Comparison of ENCODE assay signal across 22 cellular contexts in genomic region chr20:41782255-41782654, GRCh38.
A peak's percentile ranks its signal among the peaks of the same experiment; 100 is the strongest.
DNase-seq lines count a peak whose midpoint lies in the region; ATAC-seq, FAIRE-seq and TF ChIP-seq lines count a peak whose summit lies in the region.
"Had no signal": no experiment of that assay in that cellular context is flagged by ENCODE, and none has a peak within 500 bp of the region (broad histone marks: within the 10 kb centered on the region; RNA-seq: fewer than 3 reads in every experiment).

No MANE protein-coding gene starts in this region.

- no peaks in the 10 kb centered on the region for H3K36me3 Mint-ChIP-seq in stimulated activated effector memory CD8-positive, alpha-beta T cell treated with anti-CD3 and anti-CD28 coated beads, Interleukin-12 subunit alpha, Interleukin-12 subunit beta, amount 100 ng/mL, for 72 hours
- no peaks in the 10 kb centered on the region for H3K36me3 Mint-ChIP-seq in activated T-helper 2 cell treated with anti-CD3 and anti-CD28 coated beads, Interferon-gamma antibody, Interleukin-2, Interleukin-4, amounts not matched to agents 10 μg/mL and 5 μg/mL and 100 μg/mL, durations not matched to agents 14 hours and 24 hours and 36 hours (ENCODE audit: low read depth)
- H3K36me3 Mint-ChIP-seq: CD4-positive, alpha-beta memory T cell had no signal

- FAIRE-seq in GM19239 (lab: Jason Lieb, UNC) = peak; percentile 8
- FAIRE-seq: A549, G401.6, GM12892 had no signal

- TF ChIP-seq CTCF in neural cell (IDR thresholded peaks at IDR 0.05; ENCODE audit: poor library complexity, severe bottlenecking) = no peak

- H4K20me1 ChIP-seq in neural cell (ENCODE audit: insufficient read depth) = no peaks in the 10 kb centered on the region

- no peaks in the 10 kb centered on the region for H3K36me3 ChIP-seq in neural cell (ENCODE audit: insufficient read depth, low read length)

- no peaks in the 10 kb centered on the region for H3K9me3 Mint-ChIP-seq in stimulated activated effector memory CD8-positive, alpha-beta T cell treated with anti-CD3 and anti-CD28 coated beads, Interleukin-12 subunit alpha, Interleukin-12 subunit beta, amount 100 ng/mL, for 72 hours
- H3K9me3 Mint-ChIP-seq in activated T-helper 2 cell treated with anti-CD3 and anti-CD28 coated beads, Interferon-gamma antibody, Interleukin-2, Interleukin-4, amounts not matched to agents 10 μg/mL and 5 μg/mL and 100 μg/mL, durations not matched to agents 14 hours and 24 hours and 36 hours = no peaks in the 10 kb centered on the region
- H3K9me3 Mint-ChIP-seq: H9 had no signal

- no peaks in the 10 kb centered on the region for H3K27me3 Mint-ChIP-seq in activated T-helper 2 cell treated with anti-CD3 and anti-CD28 coated beads, Interferon-gamma antibody, Interleukin-2, Interleukin-4, amounts not matched to agents 10 μg/mL and 5 μg/mL and 100 μg/mL, durations not matched to agents 14 hours and 24 hours and 36 hours (ENCODE audit: low read depth)

- no peaks in the 10 kb centered on the region for H3K79me2 ChIP-seq in neural cell (replicated peaks; ENCODE audit: insufficient read depth, low read length)

- intact Hi-C loops in activated T-helper 2 cell treated with anti-CD3 and anti-CD28 coated beads, Interferon-gamma antibody, Interleukin-2, Interleukin-4, amounts not matched to agents 10 μg/mL and 5 μg/mL and 100 μg/mL, durations not matched to agents 14 hours and 24 hours and 36 hours (cut with micrococcal nuclease) = no loop called here

- TF ChIP-seq EP300 in neural cell (conservative IDR thresholded peaks at IDR 0.05; ENCODE audit: poor library complexity, severe bottlenecking) = peak; percentile 79

- H3K9ac ChIP-seq in neural cell (ENCODE audit: low read length) = no peak overlapping the region

- peak; percentile 15 for ATAC-seq in stimulated activated effector memory CD8-positive, alpha-beta T cell treated with anti-CD3 and anti-CD28 coated beads, Interleukin-12 subunit alpha, Interleukin-12 subunit beta, amount 100 ng/mL, for 72 hours
- no peak for ATAC-seq in GM19328 (IDR thresholded peaks at IDR 0.05; ENCODE audit: unreplicated experiment)
- ATAC-seq: A549, GM23338, HCT116 had no signal

- TF ChIP-seq RAD21 in neural cell (conservative IDR thresholded peaks at IDR 0.05) = no peak

- no peaks in the 10 kb centered on the region for H3K4me1 Mint-ChIP-seq in stimulated activated effector memory CD8-positive, alpha-beta T cell treated with anti-CD3 and anti-CD28 coated beads, Interleukin-12 subunit alpha, Interleukin-12 subunit beta, amount 100 ng/mL, for 72 hours
- H3K4me1 Mint-ChIP-seq in activated T-helper 2 cell treated with anti-CD3 and anti-CD28 coated beads, Interferon-gamma antibody, Interleukin-2, Interleukin-4, amounts not matched to agents 10 μg/mL and 5 μg/mL and 100 μg/mL, durations not matched to agents 14 hours and 24 hours and 36 hours (ENCODE audit: low read depth) = no peaks in the 10 kb centered on the region
- H3K4me1 Mint-ChIP-seq: CD4-positive, alpha-beta memory T cell; GM23338 had no signal

- peak overlapping the region; percentile 20 for H3K4me3 ChIP-seq in neural cell (ENCODE audit: low read length)
- H3K4me3 ChIP-seq: A549, GM23338 had no signal

- no peak overlapping the region for H2AFZ ChIP-seq in neural cell (ENCODE audit: low read depth, low read length)
- H2AFZ ChIP-seq: GM23338 had no signal

- DNase-seq in GM19239 (ENCODE audit: insufficient read length, low spot score) (no peak), NCI-H69 (lab: John Stamatoyannopoulos, UW) (peak; percentile 61), DMS79 (lab: John Stamatoyannopoulos, UW) (no peak)
- DNase-seq in stimulated activated effector memory CD8-positive, alpha-beta T cell treated with anti-CD3 and anti-CD28 coated beads, Interleukin-12 subunit alpha, Interleukin-12 subunit beta, amount 100 ng/mL, for 72 hours (ENCODE audit: low spot score in 2 of 2) = no peak
- no peak for DNase-seq in activated T-helper 2 cell treated with anti-CD3 and anti-CD28 coated beads, Interferon-gamma antibody, Interleukin-2, Interleukin-4, amounts not matched to agents 10 μg/mL and 5 μg/mL and 100 μg/mL, durations not matched to agents 14 hours and 24 hours and 36 hours (ENCODE audit: low spot score)
- DNase-seq: 8988T; ACHN; AML-193; C1 segment of cervical spinal cord; Calu3; CD4-positive, alpha-beta memory T cell; COR-L47; DMS53; DND-41; H9 had no signal

- no peak overlapping the region for H3K4me3 Mint-ChIP-seq in stimulated activated effector memory CD8-positive, alpha-beta T cell treated with anti-CD3 and anti-CD28 coated beads, Interleukin-12 subunit alpha, Interleukin-12 subunit beta, amount 100 ng/mL, for 72 hours
- no peak overlapping the region for H3K4me3 Mint-ChIP-seq in activated T-helper 2 cell treated with anti-CD3 and anti-CD28 coated beads, Interferon-gamma antibody, Interleukin-2, Interleukin-4, amounts not matched to agents 10 μg/mL and 5 μg/mL and 100 μg/mL, durations not matched to agents 14 hours and 24 hours and 36 hours (ENCODE audit: low read depth)
- H3K4me3 Mint-ChIP-seq: CD4-positive, alpha-beta memory T cell; GM23338; H9 had no signal

- no peak overlapping the region for H3K4me2 ChIP-seq in neural cell (ENCODE audit: low read length)
- H3K4me2 ChIP-seq: A549, GM23338 had no signal

- H3K27me3 ChIP-seq in neural cell (ENCODE audit: insufficient read depth, low read depth, low read length) = peaks cover 13% of the 10 kb centered on the region

- no peaks in the 10 kb centered on the region for H3K9me3 ChIP-seq in neural cell (ENCODE audit: low read length)
- H3K9me3 ChIP-seq: A549 had no signal

- H3K9me2 ChIP-seq in neural cell (ENCODE audit: insufficient read depth, low read length) = no peaks in the 10 kb centered on the region

- H3K27ac Mint-ChIP-seq in stimulated activated effector memory CD8-positive, alpha-beta T cell treated with anti-CD3 and anti-CD28 coated beads, Interleukin-12 subunit alpha, Interleukin-12 subunit beta, amount 100 ng/mL, for 72 hours = no peak overlapping the region
- H3K27ac Mint-ChIP-seq in activated T-helper 2 cell treated with anti-CD3 and anti-CD28 coated beads, Interferon-gamma antibody, Interleukin-2, Interleukin-4, amounts not matched to agents 10 μg/mL and 5 μg/mL and 100 μg/mL, durations not matched to agents 14 hours and 24 hours and 36 hours = no peak overlapping the region
- H3K27ac Mint-ChIP-seq: GM23338, H9 had no signal

- no peaks in the 10 kb centered on the region for H3F3A ChIP-seq in neural cell (ENCODE audit: insufficient read depth, low read length, poor library complexity, severe bottlenecking)

- H3K27ac ChIP-seq in neural cell (ENCODE audit: low read length) = peak overlapping the region; percentile 30
- H3K27ac ChIP-seq: A549 had no signal

TF ChIP-seq in neural cell, 6 proteins besides CTCF, POLR2A, EP300 and RAD21:
- TF ChIP-seq MXI1 (conservative IDR thresholded peaks at IDR 0.05; ENCODE audit: poor library complexity, severe bottlenecking) (no peak), POLR2AphosphoS5 (IDR thresholded peaks at IDR 0.05) (peak; percentile 72), EZH2 (IDR thresholded peaks at IDR 0.05; ENCODE audit: borderline replicate concordance, insufficient read depth, low read length, poor library complexity, severe bottlenecking) (no peak), REST (IDR thresholded peaks at IDR 0.05; ENCODE audit: borderline replicate concordance) (peak; percentile 92)
